In the genomic region with DNA sequence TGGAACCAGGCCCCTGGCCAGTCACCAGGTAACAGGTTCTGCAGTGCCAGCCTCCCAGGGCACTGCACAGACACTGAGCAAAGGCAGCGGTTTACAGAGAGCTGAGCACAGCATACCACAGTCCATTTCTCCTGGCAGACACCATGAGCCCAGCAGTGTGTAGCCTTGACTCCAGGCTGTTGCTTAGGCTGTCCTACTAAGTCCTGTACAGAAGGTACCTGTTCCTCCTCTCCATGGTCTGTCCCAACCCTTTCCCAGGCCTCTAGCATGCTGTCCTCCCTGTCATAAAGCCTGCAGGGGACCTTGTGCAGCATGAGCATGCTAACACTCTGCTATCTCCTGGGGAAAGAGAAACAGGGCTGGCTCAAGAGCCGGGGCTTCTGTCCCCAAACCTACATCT, we compare ENCODE assay signal across 1 cellular context.
A peak's percentile ranks its signal among the peaks of the same experiment; 100 is the strongest.
TF ChIP-seq lines count a peak whose summit lies in the region.

No MANE protein-coding gene starts in this region.

TF ChIP-seq in HepG2, 621 proteins besides CTCF, POLR2A, EP300 and RAD21:
- TF ChIP-seq ZNF75D (CRISPR knock-in tag; IDR thresholded peaks at IDR 0.05; ENCODE audit: borderline replicate concordance) (0 out of 2 replicates have a peak, but pooled peaks have one; percentile 3), TOE1 (CRISPR knock-in tag; IDR thresholded peaks at IDR 0.05) (no peak)
TF ChIP-seq in HepG2: peak in this region for 1.
